1 cellular context compared by ENCODE assay signal in genomic region chr6:29864037-29864795, GRCh38.
TF ChIP-seq lines count a peak whose summit lies in the region.

No MANE protein-coding gene starts in this region.

TF ChIP-seq in K562, 482 proteins besides CTCF, POLR2A, EP300 and RAD21:
- TF ChIP-seq SFPQ (IDR thresholded peaks at IDR 0.05; ENCODE audit: low read depth, low read length): no peak
- no peak for TF ChIP-seq ZNF764 (CRISPR knock-in tag; IDR thresholded peaks at IDR 0.05; ENCODE audit: low read depth)
